26 cellular contexts compared by ENCODE assay signal in genomic region chr13:104008075-104008474, GRCh38.
DNase-seq lines count a peak whose midpoint lies in the region; TF ChIP-seq lines count a peak whose summit lies in the region.
"Had no signal": no experiment of that assay in that cellular context is flagged by ENCODE, and none has a peak within 500 bp of the region (broad histone marks: within the 10 kb centered on the region; RNA-seq: fewer than 3 reads in every experiment).

No MANE protein-coding gene starts in this region.

- in situ Hi-C loops in brain microvascular endothelial cell (cut with HindIII; ENCODE audit: low pct_ligation_motif_present, low sequenced_read_pairs): no loop called here

- H3K36me3 ChIP-seq in SK-N-SH (replicated peaks in 1 of 2; ENCODE audit: control insufficient read depth in 1 of 2, insufficient read depth in 2 of 2, low read length in 1 of 2): no peaks in the 10 kb centered on the region
- H3K36me3 ChIP-seq in brain microvascular endothelial cell (replicated peaks): no peaks in the 10 kb centered on the region

- H3K36me3 Mint-ChIP-seq in nephron progenitor cell (ENCODE audit: low read depth): no peaks in the 10 kb centered on the region
- H3K36me3 Mint-ChIP-seq: CD8-positive, alpha-beta T cell had no signal

- peaks cover 0 to 31% of the 10 kb centered on the region in 2 experiments; a peak in 2 of 4 replicates for H3K4me1 ChIP-seq in SK-N-SH (ENCODE audit: control insufficient read depth in 1 of 2, insufficient read depth in 2 of 2, low read depth in 1 of 2, low read length in 1 of 2)
- H3K4me1 ChIP-seq: A549, Caco-2 had no signal

- POLR2A ChIA-PET in SK-N-SH (lab: Yijun Ruan, JAX): interaction anchor here (1.1 kb wide), 1 partner anchor 654 kb away, joined by 3 read pairs; no protein-coding TSS in a partner anchor

- peak overlapping the region; percentile 47 to 100; a peak in 3 of 4 replicates for H3K27ac ChIP-seq in SK-N-SH (ENCODE audit: low read depth in 2 of 2, low read length in 1 of 2)
- H3K27ac ChIP-seq in brain microvascular endothelial cell: peak overlapping the region; percentile 60
- H3K27ac ChIP-seq: A549, PC-9, SK-N-MC had no signal

- H3K4me2 ChIP-seq in SK-N-SH: peak overlapping the region; percentile 32
- H3K4me2 ChIP-seq: A549, PC-9 had no signal

- no peak overlapping the region for H2AFZ ChIP-seq in SK-N-SH (ENCODE audit: low read depth)
- H2AFZ ChIP-seq: PC-9 had no signal

- H3F3A ChIP-seq in SK-N-SH (replicated peaks; ENCODE audit: insufficient read depth): peaks cover 11% of the 10 kb centered on the region

- TF ChIP-seq RAD21 in SK-N-SH (IDR thresholded peaks at IDR 0.05; ENCODE audit: low read length): no peak; the same call in 1 of the 2 replicates

- TF ChIP-seq EP300 in SK-N-SH (IDR thresholded peaks at IDR 0.05; ENCODE audit: borderline replicate concordance in 1 of 2, low read depth in 1 of 2, low read length in 1 of 2): peak in 1 of 2 experiments; percentile 74; a peak in 2 of 4 replicates

- peaks cover 41% of the 10 kb centered on the region for H3K4me1 Mint-ChIP-seq in nephron progenitor cell

- TF ChIP-seq CTCF in SK-N-SH (IDR thresholded peaks at IDR 0.05): no peak
- TF ChIP-seq CTCF in brain microvascular endothelial cell (IDR thresholded peaks at IDR 0.05; ENCODE audit: low read depth, low read length, missing control alignments): no peak
- TF ChIP-seq CTCF in nephron progenitor cell (IDR thresholded peaks at IDR 0.05): no peak

- H3K79me2 ChIP-seq in SK-N-SH (ENCODE audit: insufficient read depth): no peaks in the 10 kb centered on the region

- peak overlapping the region; percentile 59 for H3K27ac Mint-ChIP-seq in nephron progenitor cell
- H3K27ac Mint-ChIP-seq: CD8-positive, alpha-beta T cell had no signal

- CTCF ChIA-PET in SK-N-SH (lab: Yijun Ruan, JAX): no interaction called here

- H3K9me3 ChIP-seq in SK-N-SH: no peaks in the 10 kb centered on the region
- H3K9me3 ChIP-seq: A549, Caco-2 had no signal

- no peaks in the 10 kb centered on the region for H3K9me3 Mint-ChIP-seq in nephron progenitor cell
- H3K9me3 Mint-ChIP-seq: CD8-positive, alpha-beta T cell had no signal

- no peaks in the 10 kb centered on the region for H4K20me1 ChIP-seq in SK-N-SH (ENCODE audit: insufficient read depth)

- no peak overlapping the region for H3K9ac ChIP-seq in SK-N-SH

- no peak overlapping the region for H3K4me3 Mint-ChIP-seq in nephron progenitor cell
- H3K4me3 Mint-ChIP-seq: CD8-positive, alpha-beta T cell had no signal

- no peaks in the 10 kb centered on the region for H3K27me3 Mint-ChIP-seq in nephron progenitor cell (ENCODE audit: low read depth, poor library complexity)

- DNase-seq in NCI-H82 (lab: John Stamatoyannopoulos, UW): peak; percentile 34
- DNase-seq in SK-N-SH: no peak
- no peak for DNase-seq in brain microvascular endothelial cell
- DNase-seq in nephron progenitor cell: no peak
- no peak for DNase-seq in activated CD4-positive, CD25-positive, alpha-beta regulatory T cell (lab: John Stamatoyannopoulos, UW)
- no peak for DNase-seq in NK-92 (lab: John Stamatoyannopoulos, UW; ENCODE audit: unreplicated experiment)
- no peak for DNase-seq in GOT3 (lab: John Stamatoyannopoulos, UW)
- no peak for DNase-seq in A172 (ENCODE audit: low spot score)
- DNase-seq: AML-193; C1 segment of cervical spinal cord; Caco-2; CD8-positive, alpha-beta T cell; H7; Karpas-422; NCI-H1092; NCI-H1417 treated with DMSO at 0.1 percent for 48 hours; NCI-H1694 treated with DMSO at 0.1 percent for 48 hours; NCI-H2081 treated with DMSO at 0.1 percent for 48 hours; NCI-H2171 treated with DMSO at 0.1 percent for 48 hours; NCI-H345; NCI-H510A treated with DMSO at 0.1 percent for 48 hours; NK-92 treated with Interleukin-12 subunit alpha and Interleukin-12 subunit beta, amount 100 ng/mL, for 24 hours; PC-9; Right ventricle myocardium superior had no signal

- H3K27me3 ChIP-seq in SK-N-SH (ENCODE audit: insufficient read depth): no peaks in the 10 kb centered on the region
- H3K27me3 ChIP-seq in brain microvascular endothelial cell (replicated peaks): no peaks in the 10 kb centered on the region

- H3K4me3 ChIP-seq in SK-N-SH (ENCODE audit: low read depth in 2 of 2, low read length in 1 of 2) (no peak overlapping the region), brain microvascular endothelial cell (ENCODE audit: low read depth, low read length) (no peak overlapping the region)
- H3K4me3 ChIP-seq: A549, PC-9, SK-N-MC had no signal

- WGBS in SK-N-SH (ENCODE audit: low lambda C conversion rate): 7% methylated on average over 4 of the region's 4 CpGs

- no peaks in the 10 kb centered on the region for H3K9me2 ChIP-seq in SK-N-SH

TF ChIP-seq in SK-N-SH, 30 proteins besides CTCF, POLR2A, EP300 and RAD21:
- no peak for TF ChIP-seq RCOR1 (IDR thresholded peaks at IDR 0.05; ENCODE audit: low read length)
- TF ChIP-seq ZBTB33 (IDR thresholded peaks at IDR 0.05; ENCODE audit: borderline replicate concordance, low read depth): no peak
- no peak for TF ChIP-seq YY1 (IDR thresholded peaks at IDR 0.05; ENCODE audit: low read depth)
- TF ChIP-seq JUND (IDR thresholded peaks at IDR 0.05): no peak
- no peak for TF ChIP-seq IRF3 (IDR thresholded peaks at IDR 0.05; ENCODE audit: low read depth, low read length)
- TF ChIP-seq FOSL2 (IDR thresholded peaks at IDR 0.05; ENCODE audit: borderline replicate concordance, low read depth): no peak
- TF ChIP-seq RFX5 (IDR thresholded peaks at IDR 0.05; ENCODE audit: low read length): no peak
- TF ChIP-seq TEAD4 (IDR thresholded peaks at IDR 0.05; ENCODE audit: borderline replicate concordance, insufficient read depth): no peak
